10 cellular contexts compared by ENCODE assay signal in the genomic region with DNA sequence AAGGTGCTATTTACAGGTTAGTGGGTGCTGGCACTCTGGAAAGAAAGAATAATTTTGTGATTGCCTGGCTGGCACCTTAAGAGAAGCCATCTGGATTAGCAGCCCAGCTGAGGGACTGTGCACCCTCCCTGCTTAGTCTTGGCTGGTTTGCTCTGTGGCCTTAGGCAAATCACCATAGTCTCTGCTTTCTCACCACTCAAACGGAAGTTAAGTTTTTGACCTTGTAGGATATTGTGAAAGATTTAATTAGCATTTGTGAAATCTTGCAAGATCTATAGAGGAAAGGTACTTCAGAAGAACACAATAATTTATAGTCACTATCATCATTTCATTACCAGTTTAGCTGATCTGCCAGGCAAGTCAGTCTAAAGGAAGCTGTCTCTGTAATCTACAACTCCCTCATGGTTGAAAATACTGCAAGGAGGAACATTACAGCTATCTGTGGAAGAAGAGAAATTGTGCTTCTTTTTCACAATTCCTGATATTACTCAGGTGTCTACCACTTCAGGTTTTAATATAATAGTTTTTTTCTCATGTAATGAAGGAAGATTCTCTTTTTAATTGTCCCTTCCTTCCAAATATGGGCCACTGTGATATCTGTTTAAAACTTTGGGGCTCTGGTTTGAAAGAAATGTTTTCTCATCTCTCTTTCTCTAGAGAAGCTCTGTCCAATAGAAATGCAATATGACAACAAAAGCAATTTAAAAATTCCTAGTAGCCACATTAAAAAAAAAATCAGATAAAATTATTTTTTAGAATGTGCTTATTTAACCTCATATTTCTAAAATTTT.
DNase-seq lines count a peak whose midpoint lies in the region; ATAC-seq, FAIRE-seq and TF ChIP-seq lines count a peak whose summit lies in the region.
"Had no signal": no experiment of that assay in that cellular context is flagged by ENCODE, and none has a peak within 500 bp of the region (broad histone marks: within the 10 kb centered on the region; RNA-seq: fewer than 3 reads in every experiment).

No MANE protein-coding gene starts in this region.

- no peak for TF ChIP-seq CTCF in mammary epithelial cell (conservative IDR thresholded peaks at IDR 0.05 in 1 of 2, IDR thresholded peaks at IDR 0.05 in 1 of 2; ENCODE audit: extremely low read depth in 1 of 2, insufficient read depth in 1 of 2, low read depth in 1 of 2, low read length in 2 of 2)
- no peak for TF ChIP-seq CTCF in esophagus muscularis mucosa (IDR thresholded peaks at IDR 0.05)

- in situ Hi-C loops in mammary epithelial cell (cut with MboI; ENCODE audit: low sequenced_read_pairs in 2 of 2) = no loop called here

- no peaks in the 10 kb centered on the region for H3K9me3 ChIP-seq in mammary epithelial cell (replicated peaks; ENCODE audit: insufficient read depth, low read length)
- no peaks in the 10 kb centered on the region for H3K9me3 ChIP-seq in esophagus muscularis mucosa

- intact Hi-C loops in mammary epithelial cell (cut with micrococcal nuclease) (no loop called here), esophagus muscularis mucosa (cut with DNase I) (no loop called here)

- no peak for TF ChIP-seq POLR2A in GM18505 (IDR thresholded peaks at IDR 0.05; ENCODE audit: borderline replicate concordance, extremely low read depth, insufficient read depth, insufficient read length)
- no peak for TF ChIP-seq POLR2A in esophagus muscularis mucosa (IDR thresholded peaks at IDR 0.05; ENCODE audit: low read depth)

- H3K27me3 ChIP-seq in mammary epithelial cell (ENCODE audit: insufficient read depth, low read length) (no peaks in the 10 kb centered on the region), esophagus muscularis mucosa (no peaks in the 10 kb centered on the region)

- peak overlapping the region; percentile 26 for H2AFZ ChIP-seq in mammary epithelial cell (ENCODE audit: low read depth, low read length)

- H3K4me3 ChIP-seq in mammary epithelial cell (replicated peaks in 1 of 3; ENCODE audit: insufficient read depth in 1 of 3, low read depth in 2 of 3, low read length in 3 of 3) = no peak overlapping the region
- no peak overlapping the region for H3K4me3 ChIP-seq in esophagus muscularis mucosa

- no peak for TF ChIP-seq EP300 in esophagus muscularis mucosa (IDR thresholded peaks at IDR 0.05)

- no peak for FAIRE-seq in urothelium cell line (lab: Jason Lieb, UNC)
- FAIRE-seq: colon had no signal

- no peak overlapping the region for H3K9ac ChIP-seq in mammary epithelial cell (ENCODE audit: insufficient read depth, low read length)

- CTCF ChIA-PET in mammary epithelial cell (lab: Charles Lee; ENCODE audit: low non-redundant PET) = no interaction called here

- H3K4me2 ChIP-seq in mammary epithelial cell (ENCODE audit: insufficient read depth, low read depth, low read length) = no peak overlapping the region

- WGBS in mammary epithelial cell (ENCODE audit: low coverage, missing lambda C conversion rate) = 0% methylated on average over 1 of the region's 1 CpG
- WGBS in esophagus muscularis mucosa = 57% methylated on average over 1 of the region's 1 CpG

- no peaks in the 10 kb centered on the region for H4K20me1 ChIP-seq in mammary epithelial cell (ENCODE audit: insufficient read depth, low read length)

- H3K4me1 ChIP-seq in mammary epithelial cell (ENCODE audit: insufficient read depth, low read length) (peaks cover 9% of the 10 kb centered on the region), esophagus muscularis mucosa (peaks cover 0 to 23% (median 14%) of the 10 kb centered on the region in 4 donors)

- dilution Hi-C loops in mammary epithelial cell (cut with HindIII; ENCODE audit: low sequenced_read_pairs) = no loop called here

- no peak overlapping the region for H3K27ac ChIP-seq in mammary epithelial cell (ENCODE audit: insufficient read depth, low read depth, low read length)
- H3K27ac ChIP-seq in esophagus muscularis mucosa (replicated peaks in 1 of 4) = no peak overlapping the region

- H3K36me3 ChIP-seq in mammary epithelial cell (ENCODE audit: insufficient read depth, low read length) (no peaks in the 10 kb centered on the region), esophagus muscularis mucosa (no peaks in the 10 kb centered on the region)

- ATAC-seq in GM18505 (IDR thresholded peaks at IDR 0.05; ENCODE audit: unreplicated experiment) = peak; percentile 72
- peak; percentile 84 for ATAC-seq in GM21390 (IDR thresholded peaks at IDR 0.05; ENCODE audit: unreplicated experiment)
- peak; percentile 69 for ATAC-seq in HG03342 (IDR thresholded peaks at IDR 0.05; ENCODE audit: unreplicated experiment)

- DNase-seq in mammary epithelial cell (peak; percentile 14), NCI-H2107 (lab: John Stamatoyannopoulos, UW) (no peak), NCI-H510A treated with DMSO at 0.1 percent for 48 hours (lab: John Stamatoyannopoulos, UW) (no peak), esophagus muscularis mucosa (ENCODE audit: extremely low spot score) (no peak), urothelium cell line (ENCODE audit: low spot score) (no peak)
- DNase-seq: NCI-H1092 had no signal

- BruUV-seq in mammary epithelial cell (replicated peaks; lab: Mats Ljungman, UMichigan) = no TSS peak

- H3K79me2 ChIP-seq in mammary epithelial cell (ENCODE audit: insufficient read depth, low read length) = no peaks in the 10 kb centered on the region
